ENCODE assay signal across 1 cellular context in the genomic region with DNA sequence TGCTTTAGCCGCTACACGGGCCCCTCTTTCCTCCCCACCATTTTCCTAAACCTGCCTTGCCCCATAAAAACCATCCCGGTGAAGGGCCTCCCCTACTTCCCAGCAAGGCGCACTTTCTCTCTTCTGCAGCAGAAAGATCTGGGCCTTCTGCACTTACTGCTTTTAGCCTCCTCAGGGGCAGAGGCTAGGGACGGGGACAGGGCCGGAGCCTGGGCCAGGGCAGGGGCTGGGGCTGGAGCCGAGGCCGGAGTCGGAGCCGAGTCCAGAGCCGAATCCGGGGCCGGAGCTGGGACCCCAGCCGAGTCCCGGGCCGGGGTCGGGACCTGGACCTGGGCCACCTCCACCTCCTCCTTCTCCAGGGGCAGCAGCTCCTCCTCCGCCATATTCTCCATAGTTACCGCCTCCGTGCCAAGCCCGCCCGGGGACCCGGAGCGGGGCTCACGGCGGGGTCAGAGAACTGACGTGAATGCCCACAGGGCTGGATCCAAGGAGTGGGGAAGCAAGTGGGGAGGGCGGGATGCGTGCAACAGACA.
TF ChIP-seq lines count a peak whose summit lies in the region.

No MANE protein-coding gene starts in this region.

TF ChIP-seq in K562, 482 proteins besides CTCF, POLR2A, EP300 and RAD21 (continued from another document and continues in another):
- TF ChIP-seq CHD4 (IDR thresholded peaks at IDR 0.05; ENCODE audit: insufficient read depth, insufficient replicate concordance, low read depth, low read length, poor library complexity, severe bottlenecking) (no peak), SMARCC2 (IDR thresholded peaks at IDR 0.05; ENCODE audit: low read depth) (no peak), RCOR1 (IDR thresholded peaks at IDR 0.05; ENCODE audit: borderline replicate concordance in 1 of 2, low read depth in 2 of 2, low read length in 2 of 2) (no peak), RUNX1 (IDR thresholded peaks at IDR 0.05; ENCODE audit: low read depth) (no peak), ZNF436 (CRISPR knock-in tag; IDR thresholded peaks at IDR 0.05) (no peak), MAFK (IDR thresholded peaks at IDR 0.05; ENCODE audit: low read length) (no peak), TEAD2 (tag; IDR thresholded peaks at IDR 0.05) (no peak), CHD2 (IDR thresholded peaks at IDR 0.05; ENCODE audit: low read depth, low read length) (no peak), SP1 (CRISPR knock-in tag; IDR thresholded peaks at IDR 0.05) (no peak)
- TF ChIP-seq, protein P1, sequence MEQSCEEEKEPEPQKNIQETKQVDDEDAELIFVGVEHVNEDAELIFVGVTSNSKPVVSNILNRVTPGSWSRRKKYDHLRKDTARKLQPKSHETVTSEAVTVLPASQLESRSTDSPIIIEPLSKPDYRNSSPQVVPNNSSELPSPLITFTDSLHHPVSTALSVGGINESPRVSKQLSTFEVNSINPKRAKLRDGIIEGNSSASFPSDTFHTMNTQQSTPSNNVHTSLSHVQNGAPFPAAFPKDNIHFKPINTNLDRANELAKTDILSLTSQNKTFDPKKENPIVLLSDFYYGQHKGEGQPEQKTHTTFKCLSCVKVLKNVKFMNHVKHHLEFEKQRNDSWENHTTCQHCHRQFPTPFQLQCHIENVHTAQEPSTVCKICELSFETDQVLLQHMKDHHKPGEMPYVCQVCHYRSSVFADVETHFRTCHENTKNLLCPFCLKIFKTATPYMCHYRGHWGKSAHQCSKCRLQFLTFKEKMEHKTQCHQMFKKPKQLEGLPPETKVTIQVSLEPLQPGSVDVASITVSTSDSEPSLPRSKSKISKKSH (CRISPR knock-in tag; IDR thresholded peaks at IDR 0.05): no peak
- TF ChIP-seq, protein P2, sequence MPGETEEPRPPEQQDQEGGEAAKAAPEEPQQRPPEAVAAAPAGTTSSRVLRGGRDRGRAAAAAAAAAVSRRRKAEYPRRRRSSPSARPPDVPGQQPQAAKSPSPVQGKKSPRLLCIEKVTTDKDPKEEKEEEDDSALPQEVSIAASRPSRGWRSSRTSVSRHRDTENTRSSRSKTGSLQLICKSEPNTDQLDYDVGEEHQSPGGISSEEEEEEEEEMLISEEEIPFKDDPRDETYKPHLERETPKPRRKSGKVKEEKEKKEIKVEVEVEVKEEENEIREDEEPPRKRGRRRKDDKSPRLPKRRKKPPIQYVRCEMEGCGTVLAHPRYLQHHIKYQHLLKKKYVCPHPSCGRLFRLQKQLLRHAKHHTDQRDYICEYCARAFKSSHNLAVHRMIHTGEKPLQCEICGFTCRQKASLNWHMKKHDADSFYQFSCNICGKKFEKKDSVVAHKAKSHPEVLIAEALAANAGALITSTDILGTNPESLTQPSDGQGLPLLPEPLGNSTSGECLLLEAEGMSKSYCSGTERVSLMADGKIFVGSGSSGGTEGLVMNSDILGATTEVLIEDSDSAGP (CRISPR knock-in tag; IDR thresholded peaks at IDR 0.05): no peak
- TF ChIP-seq, protein P3, sequence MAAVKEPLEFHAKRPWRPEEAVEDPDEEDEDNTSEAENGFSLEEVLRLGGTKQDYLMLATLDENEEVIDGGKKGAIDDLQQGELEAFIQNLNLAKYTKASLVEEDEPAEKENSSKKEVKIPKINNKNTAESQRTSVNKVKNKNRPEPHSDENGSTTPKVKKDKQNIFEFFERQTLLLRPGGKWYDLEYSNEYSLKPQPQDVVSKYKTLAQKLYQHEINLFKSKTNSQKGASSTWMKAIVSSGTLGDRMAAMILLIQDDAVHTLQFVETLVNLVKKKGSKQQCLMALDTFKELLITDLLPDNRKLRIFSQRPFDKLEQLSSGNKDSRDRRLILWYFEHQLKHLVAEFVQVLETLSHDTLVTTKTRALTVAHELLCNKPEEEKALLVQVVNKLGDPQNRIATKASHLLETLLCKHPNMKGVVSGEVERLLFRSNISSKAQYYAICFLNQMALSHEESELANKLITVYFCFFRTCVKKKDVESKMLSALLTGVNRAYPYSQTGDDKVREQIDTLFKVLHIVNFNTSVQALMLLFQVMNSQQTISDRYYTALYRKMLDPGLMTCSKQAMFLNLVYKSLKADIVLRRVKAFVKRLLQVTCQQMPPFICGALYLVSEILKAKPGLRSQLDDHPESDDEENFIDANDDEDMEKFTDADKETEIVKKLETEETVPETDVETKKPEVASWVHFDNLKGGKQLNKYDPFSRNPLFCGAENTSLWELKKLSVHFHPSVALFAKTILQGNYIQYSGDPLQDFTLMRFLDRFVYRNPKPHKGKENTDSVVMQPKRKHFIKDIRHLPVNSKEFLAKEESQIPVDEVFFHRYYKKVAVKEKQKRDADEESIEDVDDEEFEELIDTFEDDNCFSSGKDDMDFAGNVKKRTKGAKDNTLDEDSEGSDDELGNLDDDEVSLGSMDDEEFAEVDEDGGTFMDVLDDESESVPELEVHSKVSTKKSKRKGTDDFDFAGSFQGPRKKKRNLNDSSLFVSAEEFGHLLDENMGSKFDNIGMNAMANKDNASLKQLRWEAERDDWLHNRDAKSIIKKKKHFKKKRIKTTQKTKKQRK (IDR thresholded peaks at IDR 0.05; ENCODE audit: borderline replicate concordance, low read depth, low read length): no peak
- TF ChIP-seq, protein P4, sequence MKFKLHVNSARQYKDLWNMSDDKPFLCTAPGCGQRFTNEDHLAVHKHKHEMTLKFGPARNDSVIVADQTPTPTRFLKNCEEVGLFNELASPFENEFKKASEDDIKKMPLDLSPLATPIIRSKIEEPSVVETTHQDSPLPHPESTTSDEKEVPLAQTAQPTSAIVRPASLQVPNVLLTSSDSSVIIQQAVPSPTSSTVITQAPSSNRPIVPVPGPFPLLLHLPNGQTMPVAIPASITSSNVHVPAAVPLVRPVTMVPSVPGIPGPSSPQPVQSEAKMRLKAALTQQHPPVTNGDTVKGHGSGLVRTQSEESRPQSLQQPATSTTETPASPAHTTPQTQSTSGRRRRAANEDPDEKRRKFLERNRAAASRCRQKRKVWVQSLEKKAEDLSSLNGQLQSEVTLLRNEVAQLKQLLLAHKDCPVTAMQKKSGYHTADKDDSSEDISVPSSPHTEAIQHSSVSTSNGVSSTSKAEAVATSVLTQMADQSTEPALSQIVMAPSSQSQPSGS (CRISPR knock-in tag; IDR thresholded peaks at IDR 0.05): no peak
- TF ChIP-seq, protein P5, sequence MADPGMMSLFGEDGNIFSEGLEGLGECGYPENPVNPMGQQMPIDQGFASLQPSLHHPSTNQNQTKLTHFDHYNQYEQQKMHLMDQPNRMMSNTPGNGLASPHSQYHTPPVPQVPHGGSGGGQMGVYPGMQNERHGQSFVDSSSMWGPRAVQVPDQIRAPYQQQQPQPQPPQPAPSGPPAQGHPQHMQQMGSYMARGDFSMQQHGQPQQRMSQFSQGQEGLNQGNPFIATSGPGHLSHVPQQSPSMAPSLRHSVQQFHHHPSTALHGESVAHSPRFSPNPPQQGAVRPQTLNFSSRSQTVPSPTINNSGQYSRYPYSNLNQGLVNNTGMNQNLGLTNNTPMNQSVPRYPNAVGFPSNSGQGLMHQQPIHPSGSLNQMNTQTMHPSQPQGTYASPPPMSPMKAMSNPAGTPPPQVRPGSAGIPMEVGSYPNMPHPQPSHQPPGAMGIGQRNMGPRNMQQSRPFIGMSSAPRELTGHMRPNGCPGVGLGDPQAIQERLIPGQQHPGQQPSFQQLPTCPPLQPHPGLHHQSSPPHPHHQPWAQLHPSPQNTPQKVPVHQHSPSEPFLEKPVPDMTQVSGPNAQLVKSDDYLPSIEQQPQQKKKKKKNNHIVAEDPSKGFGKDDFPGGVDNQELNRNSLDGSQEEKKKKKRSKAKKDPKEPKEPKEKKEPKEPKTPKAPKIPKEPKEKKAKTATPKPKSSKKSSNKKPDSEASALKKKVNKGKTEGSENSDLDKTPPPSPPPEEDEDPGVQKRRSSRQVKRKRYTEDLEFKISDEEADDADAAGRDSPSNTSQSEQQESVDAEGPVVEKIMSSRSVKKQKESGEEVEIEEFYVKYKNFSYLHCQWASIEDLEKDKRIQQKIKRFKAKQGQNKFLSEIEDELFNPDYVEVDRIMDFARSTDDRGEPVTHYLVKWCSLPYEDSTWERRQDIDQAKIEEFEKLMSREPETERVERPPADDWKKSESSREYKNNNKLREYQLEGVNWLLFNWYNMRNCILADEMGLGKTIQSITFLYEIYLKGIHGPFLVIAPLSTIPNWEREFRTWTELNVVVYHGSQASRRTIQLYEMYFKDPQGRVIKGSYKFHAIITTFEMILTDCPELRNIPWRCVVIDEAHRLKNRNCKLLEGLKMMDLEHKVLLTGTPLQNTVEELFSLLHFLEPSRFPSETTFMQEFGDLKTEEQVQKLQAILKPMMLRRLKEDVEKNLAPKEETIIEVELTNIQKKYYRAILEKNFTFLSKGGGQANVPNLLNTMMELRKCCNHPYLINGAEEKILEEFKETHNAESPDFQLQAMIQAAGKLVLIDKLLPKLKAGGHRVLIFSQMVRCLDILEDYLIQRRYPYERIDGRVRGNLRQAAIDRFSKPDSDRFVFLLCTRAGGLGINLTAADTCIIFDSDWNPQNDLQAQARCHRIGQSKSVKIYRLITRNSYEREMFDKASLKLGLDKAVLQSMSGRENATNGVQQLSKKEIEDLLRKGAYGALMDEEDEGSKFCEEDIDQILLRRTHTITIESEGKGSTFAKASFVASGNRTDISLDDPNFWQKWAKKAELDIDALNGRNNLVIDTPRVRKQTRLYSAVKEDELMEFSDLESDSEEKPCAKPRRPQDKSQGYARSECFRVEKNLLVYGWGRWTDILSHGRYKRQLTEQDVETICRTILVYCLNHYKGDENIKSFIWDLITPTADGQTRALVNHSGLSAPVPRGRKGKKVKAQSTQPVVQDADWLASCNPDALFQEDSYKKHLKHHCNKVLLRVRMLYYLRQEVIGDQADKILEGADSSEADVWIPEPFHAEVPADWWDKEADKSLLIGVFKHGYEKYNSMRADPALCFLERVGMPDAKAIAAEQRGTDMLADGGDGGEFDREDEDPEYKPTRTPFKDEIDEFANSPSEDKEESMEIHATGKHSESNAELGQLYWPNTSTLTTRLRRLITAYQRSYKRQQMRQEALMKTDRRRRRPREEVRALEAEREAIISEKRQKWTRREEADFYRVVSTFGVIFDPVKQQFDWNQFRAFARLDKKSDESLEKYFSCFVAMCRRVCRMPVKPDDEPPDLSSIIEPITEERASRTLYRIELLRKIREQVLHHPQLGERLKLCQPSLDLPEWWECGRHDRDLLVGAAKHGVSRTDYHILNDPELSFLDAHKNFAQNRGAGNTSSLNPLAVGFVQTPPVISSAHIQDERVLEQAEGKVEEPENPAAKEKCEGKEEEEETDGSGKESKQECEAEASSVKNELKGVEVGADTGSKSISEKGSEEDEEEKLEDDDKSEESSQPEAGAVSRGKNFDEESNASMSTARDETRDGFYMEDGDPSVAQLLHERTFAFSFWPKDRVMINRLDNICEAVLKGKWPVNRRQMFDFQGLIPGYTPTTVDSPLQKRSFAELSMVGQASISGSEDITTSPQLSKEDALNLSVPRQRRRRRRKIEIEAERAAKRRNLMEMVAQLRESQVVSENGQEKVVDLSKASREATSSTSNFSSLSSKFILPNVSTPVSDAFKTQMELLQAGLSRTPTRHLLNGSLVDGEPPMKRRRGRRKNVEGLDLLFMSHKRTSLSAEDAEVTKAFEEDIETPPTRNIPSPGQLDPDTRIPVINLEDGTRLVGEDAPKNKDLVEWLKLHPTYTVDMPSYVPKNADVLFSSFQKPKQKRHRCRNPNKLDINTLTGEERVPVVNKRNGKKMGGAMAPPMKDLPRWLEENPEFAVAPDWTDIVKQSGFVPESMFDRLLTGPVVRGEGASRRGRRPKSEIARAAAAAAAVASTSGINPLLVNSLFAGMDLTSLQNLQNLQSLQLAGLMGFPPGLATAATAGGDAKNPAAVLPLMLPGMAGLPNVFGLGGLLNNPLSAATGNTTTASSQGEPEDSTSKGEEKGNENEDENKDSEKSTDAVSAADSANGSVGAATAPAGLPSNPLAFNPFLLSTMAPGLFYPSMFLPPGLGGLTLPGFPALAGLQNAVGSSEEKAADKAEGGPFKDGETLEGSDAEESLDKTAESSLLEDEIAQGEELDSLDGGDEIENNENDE (IDR thresholded peaks at IDR 0.05; ENCODE audit: low read depth, low read length): no peak
- TF ChIP-seq, protein P6, sequence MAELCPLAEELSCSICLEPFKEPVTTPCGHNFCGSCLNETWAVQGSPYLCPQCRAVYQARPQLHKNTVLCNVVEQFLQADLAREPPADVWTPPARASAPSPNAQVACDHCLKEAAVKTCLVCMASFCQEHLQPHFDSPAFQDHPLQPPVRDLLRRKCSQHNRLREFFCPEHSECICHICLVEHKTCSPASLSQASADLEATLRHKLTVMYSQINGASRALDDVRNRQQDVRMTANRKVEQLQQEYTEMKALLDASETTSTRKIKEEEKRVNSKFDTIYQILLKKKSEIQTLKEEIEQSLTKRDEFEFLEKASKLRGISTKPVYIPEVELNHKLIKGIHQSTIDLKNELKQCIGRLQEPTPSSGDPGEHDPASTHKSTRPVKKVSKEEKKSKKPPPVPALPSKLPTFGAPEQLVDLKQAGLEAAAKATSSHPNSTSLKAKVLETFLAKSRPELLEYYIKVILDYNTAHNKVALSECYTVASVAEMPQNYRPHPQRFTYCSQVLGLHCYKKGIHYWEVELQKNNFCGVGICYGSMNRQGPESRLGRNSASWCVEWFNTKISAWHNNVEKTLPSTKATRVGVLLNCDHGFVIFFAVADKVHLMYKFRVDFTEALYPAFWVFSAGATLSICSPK (IDR thresholded peaks at IDR 0.05; ENCODE audit: borderline replicate concordance): no peak
